ENCODE assay signal across 9 cellular contexts in genomic region chr2:166376488-166376828, GRCh38. TPM values are rescaled to one million over a fixed set of nuclear protein-coding genes. Genes with fewer than 3 reads are reported as not detected.
DNase-seq lines count a peak whose midpoint lies in the region; ATAC-seq and TF ChIP-seq lines count a peak whose summit lies in the region.
"Had no signal": no experiment of that assay in that cellular context is flagged by ENCODE, and none has a peak within 500 bp of the region (broad histone marks: within the 10 kb centered on the region; RNA-seq: fewer than 3 reads in every experiment).

No MANE protein-coding gene starts in this region.

- no peak overlapping the region for H3K9ac ChIP-seq in endodermal cell (ENCODE audit: extremely low read depth, low read length, poor library complexity, severe bottlenecking)

- H3K4me1 ChIP-seq in BE2C = no peaks in the 10 kb centered on the region
- H3K4me1 ChIP-seq in endodermal cell (ENCODE audit: control insufficient read depth, insufficient read depth, low read length) = no peaks in the 10 kb centered on the region
- peaks cover 0 to 10% of the 10 kb centered on the region in 2 donors for H3K4me1 ChIP-seq in adrenal gland (replicated peaks in 1 of 2)

- no peak for ATAC-seq in HG03521 (IDR thresholded peaks at IDR 0.05; ENCODE audit: unreplicated experiment)

- H3K27ac Mint-ChIP-seq in endodermal cell = no peak overlapping the region
- H3K27ac Mint-ChIP-seq in neural crest cell (ENCODE audit: unreplicated experiment) = no peak overlapping the region
- H3K27ac Mint-ChIP-seq: activated naive CD4-positive, alpha-beta T cell treated with anti-CD3 and anti-CD28 coated beads, Interleukin-2, amount 50 U/mL, for 72 hours had no signal

- no peaks in the 10 kb centered on the region for H3K9me3 ChIP-seq in BE2C
- H3K9me3 ChIP-seq in KOPT-K1 (ENCODE audit: insufficient read depth, low read length, poor library complexity, severe bottlenecking) = no peaks in the 10 kb centered on the region
- H3K9me3 ChIP-seq in endodermal cell (ENCODE audit: control insufficient read depth, low read length) = no peaks in the 10 kb centered on the region
- H3K9me3 ChIP-seq in adrenal gland (replicated peaks in 1 of 3) = no peaks in the 10 kb centered on the region

- H3K4me3 ChIP-seq in BE2C (ENCODE audit: low read depth, low read length) (peak overlapping the region; percentile 80), endodermal cell (ENCODE audit: low read length) (peak overlapping the region; percentile 73), adrenal gland (peak overlapping the region in 1 of 4 donors; percentile 58)

- H3K27me3 Mint-ChIP-seq in endodermal cell (ENCODE audit: insufficient read depth) = peaks cover 67% of the 10 kb centered on the region
- peaks cover 70% of the 10 kb centered on the region for H3K27me3 Mint-ChIP-seq in neural crest cell (ENCODE audit: low read depth)

- no peaks in the 10 kb centered on the region for H3K27me3 ChIP-seq in BE2C
- peaks cover 93% of the 10 kb centered on the region for H3K27me3 ChIP-seq in endodermal cell (ENCODE audit: control insufficient read depth, insufficient read depth, low read length, poor library complexity, severe bottlenecking)
- H3K27me3 ChIP-seq in adrenal gland = peaks cover 6% of the 10 kb centered on the region

- H3K9me3 Mint-ChIP-seq in endodermal cell = no peaks in the 10 kb centered on the region
- no peaks in the 10 kb centered on the region for H3K9me3 Mint-ChIP-seq in neural crest cell
- H3K9me3 Mint-ChIP-seq: activated naive CD4-positive, alpha-beta T cell treated with anti-CD3 and anti-CD28 coated beads, Interleukin-2, amount 50 U/mL, for 72 hours had no signal

- TF ChIP-seq POLR2A in adrenal gland (IDR thresholded peaks at IDR 0.05) = no peak

- peak overlapping the region; percentile 70 for H3K4me3 Mint-ChIP-seq in endodermal cell
- peak overlapping the region; percentile 95 for H3K4me3 Mint-ChIP-seq in neural crest cell

- TF ChIP-seq CTCF in BE2C (IDR thresholded peaks at IDR 0.05; ENCODE audit: low read depth, low read length) (no peak), endodermal cell (conservative IDR thresholded peaks at IDR 0.05) (no peak), neural crest cell (conservative IDR thresholded peaks at IDR 0.05) (no peak), adrenal gland (IDR thresholded peaks at IDR 0.05) (no peak)

- H3K36me3 ChIP-seq in BE2C (no peaks in the 10 kb centered on the region), KOPT-K1 (ENCODE audit: insufficient read depth, low read length) (no peaks in the 10 kb centered on the region), endodermal cell (ENCODE audit: control insufficient read depth, insufficient read depth, low read length) (no peaks in the 10 kb centered on the region), adrenal gland (replicated peaks in 1 of 2) (no peaks in the 10 kb centered on the region)

- intact Hi-C loops in adrenal gland (cut with DNase I) = no loop called here

- WGBS in endodermal cell (ENCODE audit: insufficient coverage in 1 of 2, insufficient read length in 1 of 2), 2 experiments = 13 to 14% methylated on average over 5 to 8 of the region's 11 CpGs
- WGBS in adrenal gland, 4 donors = 5 to 9% (median 8%) methylated on average over 11 of the region's 11 CpGs

- peak overlapping the region; percentile 66 for H3K27ac ChIP-seq in KOPT-K1 (ENCODE audit: low read depth, low read length, poor library complexity, severe bottlenecking)
- no peak overlapping the region for H3K27ac ChIP-seq in endodermal cell (ENCODE audit: low read depth, low read length)
- peak overlapping the region in 1 of 5 donors; percentile 31 for H3K27ac ChIP-seq in adrenal gland

- DNase-seq in BE2C (no peak), endodermal cell (no peak), neural crest cell (ENCODE audit: low read depth, low spot score) (no peak), adrenal gland (no peak), kidney glomerular epithelial cell (lab: John Stamatoyannopoulos, UW) (no peak)
- DNase-seq in effector CD4-positive, alpha-beta T cell = no peak

- H3K36me3 Mint-ChIP-seq in endodermal cell (ENCODE audit: low read depth) (no peaks in the 10 kb centered on the region), neural crest cell (ENCODE audit: low read depth) (no peaks in the 10 kb centered on the region)
- H3K36me3 Mint-ChIP-seq: activated naive CD4-positive, alpha-beta T cell treated with anti-CD3 and anti-CD28 coated beads, Interleukin-2, amount 50 U/mL, for 72 hours had no signal

- H3K4me1 Mint-ChIP-seq in endodermal cell (peaks cover 14% of the 10 kb centered on the region), neural crest cell (peaks cover 22% of the 10 kb centered on the region)

RNA-seq across cellular contexts. Expression of gene SCN9A, which starts 0.7 kb away (rescaled TPM):
- polyA plus RNA-seq in BE2C (2012; ENCODE audit: insufficient read depth, insufficient read length, low read depth) = 2.2 TPM
- total RNA-seq in endodermal cell (under 1 TPM; 0.13 to 0.35 TPM), neural crest cell (0.86 and 1.3 TPM in 2 replicates), adrenal gland (1 to 10 TPM in 6 of 8 donors, under 1 TPM in 2; 0.30 to 3.8 (median 1.7) TPM)
- polyA plus RNA-seq in endodermal cell (2013, experiment 1 of 2) = 1.2 TPM
- 0.91 TPM for polyA plus RNA-seq in endodermal cell (2013, experiment 2 of 2)
- 1 to 10 TPM in 2 of 3 donors, under 1 TPM in 1; 0.61 to 2.1 (median 1.1) TPM for polyA plus RNA-seq in adrenal gland
